Comparison of ENCODE assay signal across 9 cellular contexts in genomic region chr7:23055582-23056178, GRCh38. TPM values are rescaled to one million over a fixed set of nuclear protein-coding genes. Genes with fewer than 3 reads are reported as not detected.
DNase-seq lines count a peak whose midpoint lies in the region; ATAC-seq lines count a peak whose summit lies in the region.
"Had no signal": no experiment of that assay in that cellular context is flagged by ENCODE, and none has a peak within 500 bp of the region (broad histone marks: within the 10 kb centered on the region; RNA-seq: fewer than 3 reads in every experiment).

No MANE protein-coding gene starts in this region.

- no peak overlapping the region for H3K27ac Mint-ChIP-seq in activated naive CD8-positive, alpha-beta T cell treated with anti-CD3 and anti-CD28 coated beads, Interleukin-2, amount 50 U/mL, for 24 hours
- H3K27ac Mint-ChIP-seq: dendritic cell treated with granulocyte-macrophage colony-stimulating factor and Interleukin-4, amounts not matched to agents 40 ng/mL and 50 ng/mL, for 4 days had no signal

- H3K27me3 Mint-ChIP-seq in activated naive CD8-positive, alpha-beta T cell treated with anti-CD3 and anti-CD28 coated beads, Interleukin-2, amount 50 U/mL, for 24 hours, result no peaks in the 10 kb centered on the region

- intact Hi-C loops in left ventricle myocardium superior (cut with micrococcal nuclease), result loop anchor here (10.0 kb wide), 2 partner anchors 231 to 501 kb away; partner anchors contain the start of gene TOMM7

- in situ Hi-C loops in SK-MEL-5 (cut with HindIII; ENCODE audit: low pct_unique_long_range_greater_than_20kb, low sequenced_read_pairs), result no loop called here

- ATAC-seq in GM21515 (IDR thresholded peaks at IDR 0.05; ENCODE audit: unreplicated experiment) (peak; percentile 73), left ventricle myocardium superior (peak; percentile 79)
- ATAC-seq in activated naive CD8-positive, alpha-beta T cell treated with anti-CD3 and anti-CD28 coated beads, Interleukin-2, amount 50 U/mL, for 24 hours, result peak; percentile 92

- H3K9me3 Mint-ChIP-seq in activated naive CD8-positive, alpha-beta T cell treated with anti-CD3 and anti-CD28 coated beads, Interleukin-2, amount 50 U/mL, for 24 hours, result no peaks in the 10 kb centered on the region
- H3K9me3 Mint-ChIP-seq: dendritic cell treated with granulocyte-macrophage colony-stimulating factor and Interleukin-4, amounts not matched to agents 40 ng/mL and 50 ng/mL, for 4 days had no signal

- H3K4me3 ChIP-seq in skeletal muscle cell (ENCODE audit: low read depth, low read length), result no peak overlapping the region

- H3K4me3 Mint-ChIP-seq in activated naive CD8-positive, alpha-beta T cell treated with anti-CD3 and anti-CD28 coated beads, Interleukin-2, amount 50 U/mL, for 24 hours, result no peak overlapping the region
- H3K4me3 Mint-ChIP-seq: dendritic cell treated with granulocyte-macrophage colony-stimulating factor and Interleukin-4, amounts not matched to agents 40 ng/mL and 50 ng/mL, for 4 days had no signal

- DNase-seq in DMS114 treated with DMSO at 0.1 percent for 48 hours (lab: John Stamatoyannopoulos, UW; ENCODE audit: unreplicated experiment), result peak; percentile 69
- DNase-seq in M059J (ENCODE audit: low read depth), result peak; percentile 65
- peak; percentile 91 for DNase-seq in SK-MEL-5 (ENCODE audit: low read depth, low spot score)
- DNase-seq in activated naive CD8-positive, alpha-beta T cell treated with anti-CD3 and anti-CD28 coated beads, Interleukin-2, amount 50 U/mL, for 24 hours, result peak; percentile 53
- DNase-seq in left ventricle myocardium superior, result no peak
- DNase-seq in skeletal muscle cell (ENCODE audit: low read depth), result peak; percentile 31
- no peak for DNase-seq in ureter (ENCODE audit: low spot score)

- H3K36me3 Mint-ChIP-seq in activated naive CD8-positive, alpha-beta T cell treated with anti-CD3 and anti-CD28 coated beads, Interleukin-2, amount 50 U/mL, for 24 hours (ENCODE audit: low read depth), result no peaks in the 10 kb centered on the region

- H3K4me1 Mint-ChIP-seq in activated naive CD8-positive, alpha-beta T cell treated with anti-CD3 and anti-CD28 coated beads, Interleukin-2, amount 50 U/mL, for 24 hours, result peaks cover 7% of the 10 kb centered on the region

RNA-seq across cellular contexts. Expression of gene HYCC1, which starts 41.8 kb away (rescaled TPM):
- 76.4 and 136 TPM in 2 replicates for total RNA-seq in M059J (2014; rRNA removed; shearing (Covaris generic))
- total RNA-seq in SK-MEL-5 (2014; rRNA removed; shearing (Covaris generic)), result 136 and 140 TPM in 2 replicates
- polyA plus RNA-seq in SK-MEL-5 (2015; cell fraction: cytosol; rRNA removed), result 134 and 144 TPM in 2 replicates
- 101 and 112 TPM in 2 replicates for polyA plus RNA-seq in SK-MEL-5 (2015; cell fraction: nucleus; rRNA removed)
- total RNA-seq in left ventricle myocardium superior (39.6 TPM), ureter (19.6 TPM)

RNA-seq across cellular contexts. Expression of gene KLHL7, which starts 49.9 kb away (rescaled TPM):
- total RNA-seq in M059J (2014; rRNA removed; shearing (Covaris generic)), result 36.5 and 56.9 TPM in 2 replicates
- total RNA-seq in SK-MEL-5 (2014; rRNA removed; shearing (Covaris generic)), result 44.3 and 60.7 TPM in 2 replicates
- polyA plus RNA-seq in SK-MEL-5 (2015; cell fraction: cytosol; rRNA removed), result 51.8 and 53.2 TPM in 2 replicates
- polyA plus RNA-seq in SK-MEL-5 (2015; cell fraction: nucleus; rRNA removed), result 22.4 and 23.5 TPM in 2 replicates
- 195 TPM for total RNA-seq in left ventricle myocardium superior
- total RNA-seq in ureter, result 16.6 TPM

Comparison
In these comparisons a context has a peak if more than half of its experiments do, and no peak if none do; other contexts are left out.
1. DNase-seq: peak in DMS114 treated with DMSO at 0.1 percent for 48 hours (single experiment), M059J (single experiment), SK-MEL-5 (single experiment), activated naive CD8-positive, alpha-beta T cell treated with anti-CD3 and anti-CD28 coated beads, Interleukin-2, amount 50 U/mL, for 24 hours (single experiment) and skeletal muscle cell (single experiment); none in left ventricle myocardium superior (single experiment) and ureter (single experiment).
2. Peak in every context shown above with its lines, with median percentiles within 50 percentile points of each other: ATAC-seq.